Comparison of ENCODE assay signal across 8 cellular contexts in the genomic region with DNA sequence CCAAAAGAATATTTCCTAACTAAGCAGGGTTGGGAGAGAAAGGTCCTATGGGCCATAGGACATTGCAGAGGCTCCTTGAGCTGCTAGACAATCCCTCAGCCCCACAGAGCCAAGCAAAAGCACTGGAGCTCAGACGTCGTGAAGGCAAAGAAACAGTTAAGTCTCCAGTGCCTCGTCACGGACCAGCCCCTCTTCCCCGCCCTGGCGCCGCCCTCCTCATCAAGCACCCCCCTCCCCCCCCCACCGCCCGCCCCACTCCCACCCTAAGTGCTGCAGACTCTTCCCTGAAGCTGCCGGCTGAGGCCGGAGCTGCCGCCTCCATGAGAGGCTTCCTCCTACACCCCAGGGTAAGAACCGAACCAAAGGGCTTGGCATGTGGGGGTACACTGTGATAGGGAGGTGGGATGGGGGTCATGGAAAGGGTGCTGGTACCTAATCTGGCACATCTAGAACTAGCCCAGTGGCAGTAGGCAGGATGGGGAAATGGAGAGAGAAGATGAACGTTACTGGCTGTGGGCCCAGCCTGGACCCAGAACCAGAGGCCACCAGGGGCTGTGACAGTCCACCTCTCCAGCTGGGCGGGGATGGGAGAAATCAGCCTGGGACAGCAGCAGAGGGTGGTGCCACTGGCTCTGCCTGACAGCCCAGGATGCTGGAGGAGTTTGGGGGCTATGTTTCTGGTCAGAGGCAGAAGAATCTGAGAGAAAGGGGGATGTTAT. TPM values are rescaled to one million over a fixed set of nuclear protein-coding genes. Genes with fewer than 3 reads are reported as not detected.
DNase-seq lines count a peak whose midpoint lies in the region; ATAC-seq and TF ChIP-seq lines count a peak whose summit lies in the region.

A gene (plus strand): TSS at position 255 of the 719 bp plus-strand sequence. CDS start 3,866 bp downstream, outside the sequence.

- H3K36me3 ChIP-seq in heart left ventricle, result peaks cover 0 to 26% (median 16%) of the 10 kb centered on the region in 9 donors

- H3K4me3 ChIP-seq in AG04449 (ENCODE audit: low read depth, low read length) (peak within 1 kb of the TSS; percentile 98), heart left ventricle (peak within 1 kb of the TSS; percentile 13 to 79 (median 56))

- H3K27ac Mint-ChIP-seq in HFFc6 (peak within 1 kb of the TSS; percentile 90), osteocyte (ENCODE audit: unreplicated experiment) (peak within 1 kb of the TSS; percentile 94)
- H3K27ac Mint-ChIP-seq in activated T-helper 17 cell treated with anti-CD3 and anti-CD28 coated beads, Interleukin-2, amount 50 U/mL, for 72 hours, result peak within 1 kb of the TSS; percentile 40

- H3K27ac ChIP-seq in heart left ventricle, result peak within 1 kb of the TSS; percentile 38 to 94 (median 80)

- no peak for TF ChIP-seq CTCF in AG04449 (IDR thresholded peaks at IDR 0.05; ENCODE audit: insufficient read depth, low read length, missing control alignments)
- TF ChIP-seq CTCF in HFFc6 (IDR thresholded peaks at IDR 0.05), result no peak
- peak in 1 of 12 donors; percentile 11 for TF ChIP-seq CTCF in heart left ventricle (IDR thresholded peaks at IDR 0.05)
- no peak for TF ChIP-seq CTCF in osteocyte (IDR thresholded peaks at IDR 0.05)

- CTCF ChIA-PET in AG04449 (lab: Yijun Ruan, JAX), result interaction anchor here (0.8 to 1.5 kb wide), 3 partner anchors 9 to 83 kb away, joined by 3 to 6 read pairs (median 3); no protein-coding TSS in a partner anchor

- H3K27me3 ChIP-seq in heart left ventricle, result peaks cover 0 to 5% (median 0%) of the 10 kb centered on the region in 9 donors

- ATAC-seq in activated T-helper 17 cell treated with anti-CD3 and anti-CD28 coated beads, Interleukin-2, amount 50 U/mL, for 72 hours (replicated peaks), result no peak
- ATAC-seq in heart left ventricle (peak; percentile 7 to 67 (median 66)), GM18519 (IDR thresholded peaks at IDR 0.05; ENCODE audit: low FRiP score, unreplicated experiment) (no peak), GM21737 (IDR thresholded peaks at IDR 0.05; ENCODE audit: unreplicated experiment) (no peak)

- H3K36me3 Mint-ChIP-seq in HFFc6 (ENCODE audit: low read depth) (peaks cover 22% of the 10 kb centered on the region), osteocyte (ENCODE audit: unreplicated experiment) (peaks cover 24% of the 10 kb centered on the region)
- no peaks in the 10 kb centered on the region for H3K36me3 Mint-ChIP-seq in activated T-helper 17 cell treated with anti-CD3 and anti-CD28 coated beads, Interleukin-2, amount 50 U/mL, for 72 hours (ENCODE audit: low read depth)

- no peaks in the 10 kb centered on the region for H3K9me3 Mint-ChIP-seq in HFFc6
- no peaks in the 10 kb centered on the region for H3K9me3 Mint-ChIP-seq in activated T-helper 17 cell treated with anti-CD3 and anti-CD28 coated beads, Interleukin-2, amount 50 U/mL, for 72 hours
- no peaks in the 10 kb centered on the region for H3K9me3 Mint-ChIP-seq in osteocyte (ENCODE audit: unreplicated experiment)

- H3K4me1 Mint-ChIP-seq in HFFc6 (ENCODE audit: low read depth), result peaks cover 63% of the 10 kb centered on the region
- H3K4me1 Mint-ChIP-seq in activated T-helper 17 cell treated with anti-CD3 and anti-CD28 coated beads, Interleukin-2, amount 50 U/mL, for 72 hours, result peaks cover 16% of the 10 kb centered on the region
- peaks cover 53% of the 10 kb centered on the region for H3K4me1 Mint-ChIP-seq in osteocyte (ENCODE audit: unreplicated experiment)

- H3K9me3 ChIP-seq in heart left ventricle, result no peaks in the 10 kb centered on the region

- no peak for TF ChIP-seq POLR2A in heart left ventricle (IDR thresholded peaks at IDR 0.05)

- 6 to 15% (median 10%) methylated on average over 11 to 15 of the region's 15 CpGs for WGBS in heart left ventricle, 4 donors

- no peak for DNase-seq in AG04449 (ENCODE audit: low read depth, low spot score)
- DNase-seq in HFFc6, result peak; percentile 55
- DNase-seq in heart left ventricle, result peak; percentile 65 to 82 (median 68)
- no peak for DNase-seq in osteocyte (ENCODE audit: extremely low spot score, unreplicated experiment)
- no peak for DNase-seq in UCSD-AML1 (lab: John Stamatoyannopoulos, UW; ENCODE audit: unreplicated experiment)

- POLR2A ChIA-PET in AG04449 (lab: Yijun Ruan, JAX), result interaction anchor here (0.9 to 2.1 kb wide), 4 partner anchors 9 to 77 kb away, joined by 6 to 9 read pairs (median 6); no protein-coding TSS in a partner anchor

- intact Hi-C loops in heart left ventricle (cut with DNase I), result loop anchor here in 2 of 10 donors (5.0 to 10.0 kb wide), 2 partner anchors 35 to 73 kb away; no protein-coding TSS in a partner anchor

- H3K27me3 Mint-ChIP-seq in HFFc6 (ENCODE audit: insufficient read depth), result peaks cover 2% of the 10 kb centered on the region
- peaks cover 7% of the 10 kb centered on the region for H3K27me3 Mint-ChIP-seq in activated T-helper 17 cell treated with anti-CD3 and anti-CD28 coated beads, Interleukin-2, amount 50 U/mL, for 72 hours
- no peaks in the 10 kb centered on the region for H3K27me3 Mint-ChIP-seq in osteocyte (ENCODE audit: unreplicated experiment)

- H3K4me3 Mint-ChIP-seq in HFFc6, result peak within 1 kb of the TSS; percentile 99
- peak within 1 kb of the TSS; percentile 55 for H3K4me3 Mint-ChIP-seq in activated T-helper 17 cell treated with anti-CD3 and anti-CD28 coated beads, Interleukin-2, amount 50 U/mL, for 72 hours
- H3K4me3 Mint-ChIP-seq in osteocyte (ENCODE audit: unreplicated experiment), result peak within 1 kb of the TSS; percentile 92

- H3K4me1 ChIP-seq in heart left ventricle, result peaks cover 0 to 52% (median 30%) of the 10 kb centered on the region in 12 donors

RNA-seq across cellular contexts. Expression of the gene that starts here (rescaled TPM):
- 100 to 1,000 TPM; 136 to 174 (median 169) TPM for total RNA-seq in HFFc6 (2021; fragmentation: NEBNext Ultra II Directional; extraction: Animal tissue kit (Norgen Biotek cat#: 25700))
- total RNA-seq in activated T-helper 17 cell treated with anti-CD3 and anti-CD28 coated beads, Interleukin-2, amount 50 U/mL, for 72 hours, result 1 to 10 TPM; 1.7 to 3.5 TPM
- total RNA-seq in heart left ventricle (100 to 1,000 TPM in 1 of 9 donors, 10 to 100 TPM in 8; 24.3 to 146 (median 37.8) TPM), osteocyte (27.6 and 29.2 TPM in 2 replicates)
- 10 to 100 TPM in 1 of 2 donors, 1 to 10 TPM in 1; 6.0 to 21.0 TPM for polyA plus RNA-seq in heart left ventricle

Comparison
In these comparisons a context has a peak if more than half of its experiments do, and no peak if none do; other contexts are left out.
1. DNase-seq: peak in HFFc6 (single experiment) and heart left ventricle (5 of 5); none in AG04449 (single experiment), osteocyte (single experiment) and UCSD-AML1 (single experiment).
2. H3K27ac Mint-ChIP-seq: peak in every context shown above with its lines; median percentile 94 in osteocyte; 90 in HFFc6; 40 in activated T-helper 17 cell treated with anti-CD3 and anti-CD28 coated beads, Interleukin-2, amount 50 U/mL, for 72 hours.
3. ATAC-seq: peak in heart left ventricle (4 of 4); none in activated T-helper 17 cell treated with anti-CD3 and anti-CD28 coated beads, Interleukin-2, amount 50 U/mL, for 72 hours (single experiment), GM18519 (single experiment) and GM21737 (single experiment).
4. Peak in every context shown above with its lines, with median percentiles within 50 percentile points of each other: H3K4me3 Mint-ChIP-seq.